ENCODE assay signal across 11 cellular contexts in the genomic region with DNA sequence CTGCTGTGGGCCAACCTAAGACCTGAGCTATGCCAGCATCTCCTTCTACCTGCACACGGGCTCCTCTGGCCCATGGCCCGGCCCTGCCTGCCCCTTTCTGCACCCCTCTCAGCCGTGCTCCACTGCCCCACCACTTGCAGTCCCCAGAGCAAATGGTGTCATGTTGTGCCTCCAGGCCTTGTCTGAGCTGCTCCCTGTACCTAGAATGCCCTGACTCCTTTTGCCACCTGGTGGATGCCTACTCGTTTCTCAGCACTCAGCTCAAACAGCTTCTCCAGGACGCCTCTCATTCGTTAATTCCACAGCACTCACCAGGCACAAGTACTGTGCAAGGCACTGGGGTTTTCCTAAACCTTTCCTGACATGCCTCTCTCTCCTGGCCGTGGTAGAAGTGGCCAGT.
A peak's percentile ranks its signal among the peaks of the same experiment; 100 is the strongest.
DNase-seq lines count a peak whose midpoint lies in the region; ATAC-seq, FAIRE-seq and TF ChIP-seq lines count a peak whose summit lies in the region.
"Had no signal": no experiment of that assay in that cellular context is flagged by ENCODE, and none has a peak within 500 bp of the region (broad histone marks: within the 10 kb centered on the region; RNA-seq: fewer than 3 reads in every experiment).

No MANE protein-coding gene starts in this region.

- H3K4me2 ChIP-seq in OCI-LY1 (ENCODE audit: low read length) (no peak overlapping the region), keratinocyte (ENCODE audit: control insufficient read depth, extremely low read depth, insufficient read depth, low read depth, low read length) (no peak overlapping the region), hepatocyte (no peak overlapping the region)

- H3K27me3 ChIP-seq in OCI-LY1 (ENCODE audit: insufficient read depth, low read length) (no peaks in the 10 kb centered on the region), keratinocyte (ENCODE audit: control insufficient read depth, extremely low read depth, insufficient read depth, low read length) (no peaks in the 10 kb centered on the region), hepatocyte (no peaks in the 10 kb centered on the region)
- H3K27me3 ChIP-seq: cardiac muscle cell had no signal

- DNase-seq in stimulated activated naive CD8-positive, alpha-beta T cell treated with anti-CD3 and anti-CD28 coated beads, Interleukin-15, Interleukin-2, amounts not matched to agents 100 U/mL and 50 U/mL, for 24 hours = no peak
- DNase-seq in stimulated activated naive CD8-positive, alpha-beta T cell treated with anti-CD3 and anti-CD28 coated beads, Interleukin-15, amount 100 ng/mL, for 72 hours = no peak
- DNase-seq in keratinocyte (ENCODE audit: low read depth, low spot score) = no peak
- no peak for DNase-seq in urothelium cell line (ENCODE audit: low spot score)
- DNase-seq in RPMI8226 = no peak
- DNase-seq in NCI-H774 (lab: John Stamatoyannopoulos, UW) = no peak
- DNase-seq in hepatocyte (ENCODE audit: low spot score) = no peak
- DNase-seq: Kasumi-1 had no signal

- peaks cover 69% of the 10 kb centered on the region for H3K79me2 ChIP-seq in OCI-LY1 (ENCODE audit: insufficient read depth, low read length)
- peaks cover 75% of the 10 kb centered on the region for H3K79me2 ChIP-seq in keratinocyte (ENCODE audit: control insufficient read depth, insufficient read depth, low read length)
- H3K79me2 ChIP-seq in hepatocyte = peaks cover 95% of the 10 kb centered on the region

- H3F3A ChIP-seq in OCI-LY1 (ENCODE audit: insufficient read depth, low read length) = 0 out of 2 replicates have a peak, but pooled peaks cover 2% of the 10 kb centered on the region

- H3K9me1 ChIP-seq in keratinocyte (ENCODE audit: control insufficient read depth, extremely low read depth, insufficient read depth, low read length) = peaks cover 4% of the 10 kb centered on the region

- peak overlapping the region in 1 of 2 donors; percentile 48 for H3K27ac Mint-ChIP-seq in stimulated activated naive CD8-positive, alpha-beta T cell treated with anti-CD3 and anti-CD28 coated beads, Interleukin-15, amount 100 ng/mL, for 72 hours

- dilution Hi-C loops in keratinocyte (cut with MboI; ENCODE audit: extremely low pct_ligation_motif_present, low sequenced_read_pairs) = no loop called here

- TF ChIP-seq CTCF in OCI-LY1 (IDR thresholded peaks at IDR 0.05; ENCODE audit: low read length) = peak; percentile 66
- peak; percentile 43 to 60 (median 51) for TF ChIP-seq CTCF in keratinocyte (optimal IDR thresholded peaks at IDR 0.05 in 1 of 3, IDR thresholded peaks at IDR 0.05 in 1 of 3, conservative IDR thresholded peaks at IDR 0.05 in 1 of 3; ENCODE audit: extremely low read depth in 1 of 3, insufficient read depth in 2 of 3, low read length in 3 of 3)
- TF ChIP-seq CTCF in hepatocyte (IDR thresholded peaks at IDR 0.05; ENCODE audit: poor library complexity) = no peak

- H3K4me3 ChIP-seq in OCI-LY1 (ENCODE audit: low read depth, low read length, poor library complexity, severe bottlenecking) (no peak overlapping the region), keratinocyte (ENCODE audit: control insufficient read depth in 2 of 3, extremely low read depth in 1 of 3, insufficient read depth in 2 of 3, low read depth in 1 of 3, low read length in 3 of 3) (no peak overlapping the region), hepatocyte (no peak overlapping the region)
- H3K4me3 ChIP-seq: cardiac muscle cell had no signal

- peak overlapping the region; percentile 80 for H3K27ac ChIP-seq in OCI-LY1 (ENCODE audit: low read depth, low read length, poor library complexity, severe bottlenecking)
- H3K27ac ChIP-seq in keratinocyte (ENCODE audit: control insufficient read depth, insufficient read depth, low read length) = no peak overlapping the region
- H3K27ac ChIP-seq in hepatocyte = no peak overlapping the region
- H3K27ac ChIP-seq: cardiac muscle cell had no signal

- H3K27me3 Mint-ChIP-seq in stimulated activated naive CD8-positive, alpha-beta T cell treated with anti-CD3 and anti-CD28 coated beads, Interleukin-15, amount 100 ng/mL, for 72 hours = no peaks in the 10 kb centered on the region

- H3K9me3 Mint-ChIP-seq in stimulated activated naive CD8-positive, alpha-beta T cell treated with anti-CD3 and anti-CD28 coated beads, Interleukin-15, amount 100 ng/mL, for 72 hours = no peaks in the 10 kb centered on the region

- no peak overlapping the region for H3K9ac ChIP-seq in OCI-LY1 (ENCODE audit: low read length)
- no peak overlapping the region for H3K9ac ChIP-seq in keratinocyte (ENCODE audit: control insufficient read depth, extremely low read depth, insufficient read depth, low read length)

- no peaks in the 10 kb centered on the region for H3K9me3 ChIP-seq in OCI-LY1 (ENCODE audit: low read length)
- no peaks in the 10 kb centered on the region for H3K9me3 ChIP-seq in keratinocyte (ENCODE audit: control insufficient read depth, low read depth, low read length)
- no peaks in the 10 kb centered on the region for H3K9me3 ChIP-seq in hepatocyte (ENCODE audit: low read depth)

- peak; percentile 45 for ATAC-seq in stimulated activated naive CD8-positive, alpha-beta T cell treated with anti-CD3 and anti-CD28 coated beads, Interleukin-15, Interleukin-2, amounts not matched to agents 100 U/mL and 50 U/mL, for 24 hours
- no peak for ATAC-seq in stimulated activated naive CD8-positive, alpha-beta T cell treated with anti-CD3 and anti-CD28 coated beads, Interleukin-15, amount 100 ng/mL, for 72 hours

- WGBS in hepatocyte (ENCODE audit: low lambda C conversion rate, missing lambda C conversion rate) = 69% methylated on average over 7 of the region's 7 CpGs

- FAIRE-seq in keratinocyte (lab: Jason Lieb, UNC) (no peak), urothelium cell line (lab: Jason Lieb, UNC) (peak; percentile 65)
- FAIRE-seq: frontal cortex had no signal

- no peaks in the 10 kb centered on the region for H3K9me2 ChIP-seq in OCI-LY1 (ENCODE audit: low read depth, low read length)
- H3K9me2 ChIP-seq in hepatocyte (replicated peaks; ENCODE audit: insufficient read depth) = no peaks in the 10 kb centered on the region

- H3K4me1 Mint-ChIP-seq in stimulated activated naive CD8-positive, alpha-beta T cell treated with anti-CD3 and anti-CD28 coated beads, Interleukin-15, amount 100 ng/mL, for 72 hours = peaks cover 84% of the 10 kb centered on the region

- H3K36me3 ChIP-seq in OCI-LY1 (ENCODE audit: insufficient read depth, low read length) (peaks cover 4% of the 10 kb centered on the region), keratinocyte (ENCODE audit: control insufficient read depth in 2 of 2, extremely low read depth in 1 of 2, insufficient read depth in 2 of 2, low read length in 2 of 2) (peaks cover 2 to 10% of the 10 kb centered on the region in 2 experiments), hepatocyte (replicated peaks; ENCODE audit: insufficient read depth, low read depth) (no peaks in the 10 kb centered on the region)
- H3K36me3 ChIP-seq: cardiac muscle cell had no signal

- no peaks in the 10 kb centered on the region for H4K20me1 ChIP-seq in OCI-LY1 (ENCODE audit: insufficient read depth, low read length)
- no peaks in the 10 kb centered on the region for H4K20me1 ChIP-seq in keratinocyte (ENCODE audit: control insufficient read depth, extremely low read depth, insufficient read depth, low read length)
- peaks cover 29% of the 10 kb centered on the region for H4K20me1 ChIP-seq in hepatocyte (ENCODE audit: insufficient read depth, poor library complexity, severe bottlenecking)

- peaks cover 69% of the 10 kb centered on the region for H3K4me1 ChIP-seq in OCI-LY1 (ENCODE audit: insufficient read depth, low read length, severe bottlenecking)
- peaks cover 13% of the 10 kb centered on the region for H3K4me1 ChIP-seq in keratinocyte (ENCODE audit: control insufficient read depth, extremely low read depth, insufficient read depth, low read length)
- H3K4me1 ChIP-seq in hepatocyte (ENCODE audit: insufficient read depth) = peaks cover 3% of the 10 kb centered on the region

- H2AFZ ChIP-seq in OCI-LY1 (ENCODE audit: low read length) = no peak overlapping the region
- no peak overlapping the region for H2AFZ ChIP-seq in keratinocyte (ENCODE audit: control insufficient read depth, low read length)
- H2AFZ ChIP-seq in hepatocyte = no peak overlapping the region

- no peak overlapping the region for H3K4me3 Mint-ChIP-seq in stimulated activated naive CD8-positive, alpha-beta T cell treated with anti-CD3 and anti-CD28 coated beads, Interleukin-15, amount 100 ng/mL, for 72 hours
